In the genomic region with DNA sequence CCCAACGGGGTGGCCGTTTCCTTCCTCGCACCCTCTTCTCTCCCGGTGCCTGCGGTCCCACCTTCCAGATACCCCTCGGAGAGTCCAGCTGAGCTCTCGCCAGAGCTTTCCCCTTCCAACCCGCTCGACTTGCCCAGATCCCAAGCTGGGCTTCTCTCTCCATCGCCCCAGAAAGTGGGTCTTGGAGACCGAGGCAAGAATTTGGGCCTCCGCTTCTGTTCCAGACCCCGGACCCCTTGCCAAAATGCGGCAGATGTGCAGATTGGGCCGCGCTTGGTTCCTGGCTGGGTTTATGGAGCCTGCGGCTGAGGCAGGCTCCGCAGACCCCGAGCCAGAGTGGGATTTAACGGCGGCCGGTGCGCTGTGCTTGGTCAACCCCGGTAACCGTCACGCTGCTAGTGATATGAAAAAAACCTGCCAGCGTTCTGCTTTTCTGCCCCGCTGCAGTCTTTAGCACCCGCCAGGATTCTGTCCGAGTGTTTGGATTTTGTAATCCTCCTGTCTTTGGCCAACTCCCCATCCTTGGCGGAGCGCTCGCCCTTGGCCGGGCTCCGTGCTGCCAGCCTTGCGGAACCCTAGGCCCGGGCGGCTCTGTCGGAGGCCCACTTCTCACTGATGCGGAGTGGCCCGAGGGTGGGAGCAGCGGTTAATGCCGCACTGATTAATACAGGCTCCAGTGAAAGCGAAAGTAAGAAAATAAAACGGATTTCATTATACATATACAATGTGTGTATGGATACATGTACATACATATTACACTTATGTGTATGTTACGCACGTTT, we compare ENCODE assay signal across 8 cellular contexts. TPM values are rescaled to one million over a fixed set of nuclear protein-coding genes. Genes with fewer than 3 reads are reported as not detected.
A peak's percentile ranks its signal among the peaks of the same experiment; 100 is the strongest.
DNase-seq lines count a peak whose midpoint lies in the region; ATAC-seq and TF ChIP-seq lines count a peak whose summit lies in the region.

No MANE protein-coding gene starts in this region.

- H3K27ac ChIP-seq in CD4-positive, alpha-beta T cell (ENCODE audit: low read depth, low read length), result peak overlapping the region; percentile 80
- peak overlapping the region; percentile 85 to 86 for H3K27ac ChIP-seq in tibial artery

- peaks cover 20% of the 10 kb centered on the region for H3K36me3 Mint-ChIP-seq in CD4-positive, alpha-beta T cell (ENCODE audit: low read depth)
- H3K36me3 Mint-ChIP-seq in neural crest cell (ENCODE audit: low read depth), result peaks cover 15% of the 10 kb centered on the region

- H3K4me3 Mint-ChIP-seq in CD4-positive, alpha-beta T cell, result peak overlapping the region; percentile 96
- peak overlapping the region; percentile 90 for H3K4me3 Mint-ChIP-seq in neural crest cell

- CTCF ChIA-PET in CD4-positive, alpha-beta T cell (lab: Charles Lee), result interaction anchor here (0.5 to 1.5 kb wide), 2 partner anchors 114 to 396 kb away, joined by 3 to 5 read pairs; no protein-coding TSS in a partner anchor

- H3K4me1 ChIP-seq in tibial artery, result peaks cover 0 to 27% (median 9%) of the 10 kb centered on the region in 4 donors

- DNase-seq in CD4-positive, alpha-beta T cell, result peak in 6 of 10 experiments; percentile 4 to 24 (median 18)
- DNase-seq in H7 (peak; percentile 57), NOMO-1 (lab: John Stamatoyannopoulos, UW; ENCODE audit: unreplicated experiment in 2 of 2) (peak; percentile 40 to 69), fibroblast of the conjunctiva (ENCODE audit: low read depth) (peak; percentile 27), neural crest cell (ENCODE audit: low read depth, low spot score) (peak; percentile 16), tibial artery (peak; percentile 69 to 81)
- DNase-seq in activated effector memory CD4-positive, alpha-beta T cell treated with Interleukin-2 at 50 U/mL for 16 hours, result peak; percentile 24

- intact Hi-C loops in CD4-positive, alpha-beta T cell (cut with DNase I, micrococcal nuclease), result loop anchor here (1.0 to 10.0 kb wide), 10 partner anchors 59 to 201 kb away; a partner anchor contains a TSS
- intact Hi-C loops in tibial artery (cut with DNase I; ENCODE audit: low total_unique reads), result no loop called here

- TF ChIP-seq CTCF in CD4-positive, alpha-beta T cell (IDR thresholded peaks at IDR 0.05), result no peak
- no peak for TF ChIP-seq CTCF in neural crest cell (conservative IDR thresholded peaks at IDR 0.05)
- no peak for TF ChIP-seq CTCF in tibial artery (IDR thresholded peaks at IDR 0.05)

- POLR2A ChIA-PET in CD4-positive, alpha-beta T cell (lab: Charles Lee), result interaction anchor here (0.5 to 3.6 kb wide), 27 partner anchors 9 to 434 kb away, joined by 3 to 40 read pairs (median 5); a partner anchor contains a TSS

- peak overlapping the region; percentile 95 for H3K27ac Mint-ChIP-seq in CD4-positive, alpha-beta T cell
- peak overlapping the region; percentile 89 for H3K27ac Mint-ChIP-seq in neural crest cell (ENCODE audit: unreplicated experiment)

- H3K4me1 Mint-ChIP-seq in CD4-positive, alpha-beta T cell (ENCODE audit: low read depth), result peaks cover 66% of the 10 kb centered on the region
- peaks cover 15% of the 10 kb centered on the region for H3K4me1 Mint-ChIP-seq in neural crest cell

- no peaks in the 10 kb centered on the region for H3K27me3 ChIP-seq in CD4-positive, alpha-beta T cell (ENCODE audit: control insufficient read depth, insufficient read depth, low read length)
- H3K27me3 ChIP-seq in H7 (ENCODE audit: control insufficient read depth, insufficient read depth, low read length), result peaks cover 65% of the 10 kb centered on the region
- peaks cover 0 to 12% of the 10 kb centered on the region in 2 donors for H3K27me3 ChIP-seq in tibial artery

- peak; percentile 40 for ATAC-seq in CD4-positive, alpha-beta T cell (ENCODE audit: poor library complexity)
- ATAC-seq in HG03025 (IDR thresholded peaks at IDR 0.05; ENCODE audit: low FRiP score, unreplicated experiment), result no peak

- H3K4me3 ChIP-seq in H7 (ENCODE audit: insufficient read depth, low read depth, low read length) (peak overlapping the region; percentile 44), tibial artery (peak overlapping the region; percentile 60 to 75)

- peaks cover 13% of the 10 kb centered on the region for H3K9me3 Mint-ChIP-seq in CD4-positive, alpha-beta T cell
- peaks cover 17% of the 10 kb centered on the region for H3K9me3 Mint-ChIP-seq in neural crest cell

- H3K36me3 ChIP-seq in H7 (replicated peaks; ENCODE audit: control insufficient read depth, insufficient read depth, low read length), result no peaks in the 10 kb centered on the region
- H3K36me3 ChIP-seq in tibial artery, result no peaks in the 10 kb centered on the region

- no peaks in the 10 kb centered on the region for H3K27me3 Mint-ChIP-seq in CD4-positive, alpha-beta T cell
- H3K27me3 Mint-ChIP-seq in neural crest cell (ENCODE audit: low read depth), result peaks cover 89% of the 10 kb centered on the region

- peaks cover 4% of the 10 kb centered on the region for H3K9me3 ChIP-seq in CD4-positive, alpha-beta T cell (ENCODE audit: control insufficient read depth, low read length)
- peaks cover 0 to 9% (median 4%) of the 10 kb centered on the region in 3 donors for H3K9me3 ChIP-seq in tibial artery

RNA-seq across cellular contexts. Expression of a gene that starts 0.8 kb away (rescaled TPM):
- 10 to 100 TPM; 16.5 to 18.5 TPM for total RNA-seq in CD4-positive, alpha-beta T cell
- 0.21 and 0.41 TPM in 2 replicates for total RNA-seq in H7 (2014; rRNA removed; shearing (Covaris generic))
- total RNA-seq in neural crest cell, result 17.6 and 20.2 TPM in 2 replicates

RNA-seq across cellular contexts. Expression of a gene that starts 58.1 kb away (rescaled TPM):
- 1 to 10 TPM; 1.3 to 2.4 TPM for total RNA-seq in CD4-positive, alpha-beta T cell
- total RNA-seq in H7 (2014; rRNA removed; shearing (Covaris generic)), result 11.3 and 12.5 TPM in 2 replicates
- 15.1 and 17.5 TPM in 2 replicates for total RNA-seq in neural crest cell

Comparison
In these comparisons a context has a peak if more than half of its experiments do, and no peak if none do; other contexts are left out.
1. DNase-seq: peak in every context shown above with its lines; median percentile 75 in tibial artery; 57 in H7; 54 in NOMO-1; 27 in fibroblast of the conjunctiva; 24 in activated effector memory CD4-positive, alpha-beta T cell treated with Interleukin-2 at 50 U/mL for 16 hours; 18 in CD4-positive, alpha-beta T cell; 16 in neural crest cell.
2. RNA of a gene that starts 0.8 kb away (total RNA-seq): 16.5 to 18.5 TPM in CD4-positive, alpha-beta T cell and 17.6 to 20.2 TPM in neural crest cell; 0.21 to 0.41 TPM in H7; every median in the first group is over 10 times any median in the second.